ENCODE assay signal across 23 cellular contexts in genomic region chr16:23934610-23935009, GRCh38.
A peak's percentile ranks its signal among the peaks of the same experiment; 100 is the strongest.
DNase-seq lines count a peak whose midpoint lies in the region; ATAC-seq and TF ChIP-seq lines count a peak whose summit lies in the region.
"Had no signal": no experiment of that assay in that cellular context is flagged by ENCODE, and none has a peak within 500 bp of the region (broad histone marks: within the 10 kb centered on the region; RNA-seq: fewer than 3 reads in every experiment).

No MANE protein-coding gene starts in this region.

- H3K36me3 ChIP-seq in CD8-positive, alpha-beta T cell (ENCODE audit: insufficient read depth, low read length): no peaks in the 10 kb centered on the region
- H3K36me3 ChIP-seq: HAP-1 had no signal

- no peaks in the 10 kb centered on the region for H3K27me3 ChIP-seq in CD8-positive, alpha-beta T cell (ENCODE audit: insufficient read depth, low read length)

- peak in 1 of 7 experiments; percentile 27 for DNase-seq in CD8-positive, alpha-beta T cell
- no peak for DNase-seq in T-helper 17 cell
- DNase-seq in immature natural killer cell: no peak
- DNase-seq in putamen (ENCODE audit: low spot score): peak; percentile 50
- DNase-seq in type B pancreatic cell (ENCODE audit: extremely low spot score, unreplicated experiment): no peak
- no peak for DNase-seq in activated CD4-positive, alpha-beta T cell treated with anti-CD3 and anti-CD28 coated beads for 48 hours
- no peak for DNase-seq in NCI-H345 (lab: John Stamatoyannopoulos, UW)
- DNase-seq: Caco-2; CD4-positive, CD25-positive, alpha-beta regulatory T cell; DND-41; GM23248; NCI-H1092 treated with DMSO at 0.1 percent for 48 hours; NCI-H1436 treated with DMSO at 0.1 percent for 48 hours; NCI-H1930; NCI-H2227 treated with DMSO at 0.1 percent for 48 hours; NCI-H524; NCI-H774; NK-92 treated with Interleukin-12 subunit alpha and Interleukin-12 subunit beta, amount 100 ng/mL, for 24 hours; SIG-M5 had no signal

- CTCF ChIA-PET in CD8-positive, alpha-beta T cell (lab: Charles Lee): no interaction called here

- peaks cover 8% of the 10 kb centered on the region for H3K36me3 Mint-ChIP-seq in CD8-positive, alpha-beta T cell
- H3K36me3 Mint-ChIP-seq in T-helper 17 cell (ENCODE audit: low read depth) (peaks cover 2% of the 10 kb centered on the region), immature natural killer cell (peaks cover 0 to 10% (median 8%) of the 10 kb centered on the region in 3 donors), type B pancreatic cell (no peaks in the 10 kb centered on the region)

- no peak overlapping the region for H3K4me3 Mint-ChIP-seq in CD8-positive, alpha-beta T cell
- no peak overlapping the region for H3K4me3 Mint-ChIP-seq in T-helper 17 cell
- peak overlapping the region; percentile 7 to 70 (median 46) for H3K4me3 Mint-ChIP-seq in immature natural killer cell
- no peak overlapping the region for H3K4me3 Mint-ChIP-seq in type B pancreatic cell

- H3K27ac ChIP-seq in CD8-positive, alpha-beta T cell (ENCODE audit: low read depth, low read length): no peak overlapping the region
- H3K27ac ChIP-seq: GM23248, KMS-11, RWPE1 had no signal

- no peak for TF ChIP-seq CTCF in CD8-positive, alpha-beta T cell (IDR thresholded peaks at IDR 0.05)
- no peak for TF ChIP-seq CTCF in type B pancreatic cell (conservative IDR thresholded peaks at IDR 0.05)

- H3K9me3 ChIP-seq in CD8-positive, alpha-beta T cell (ENCODE audit: low read length): no peaks in the 10 kb centered on the region
- no peaks in the 10 kb centered on the region for H3K9me3 ChIP-seq in T-helper 17 cell (ENCODE audit: control insufficient read depth, low read length, poor library complexity, severe bottlenecking)
- H3K9me3 ChIP-seq: Caco-2, HAP-1 had no signal

- peak overlapping the region; percentile 53 for H3K27ac Mint-ChIP-seq in CD8-positive, alpha-beta T cell
- H3K27ac Mint-ChIP-seq in T-helper 17 cell (peak overlapping the region; percentile 79), immature natural killer cell (peak overlapping the region in 3 of 6 donors; percentile 11 to 59 (median 15)), type B pancreatic cell (no peak overlapping the region)

- H3K27me3 Mint-ChIP-seq in CD8-positive, alpha-beta T cell (ENCODE audit: low read depth): no peaks in the 10 kb centered on the region
- H3K27me3 Mint-ChIP-seq in T-helper 17 cell: no peaks in the 10 kb centered on the region
- H3K27me3 Mint-ChIP-seq in immature natural killer cell (ENCODE audit: low read depth in 3 of 3): peaks cover 0 to 2% (median 0%) of the 10 kb centered on the region in 3 donors
- peaks cover 63% of the 10 kb centered on the region for H3K27me3 Mint-ChIP-seq in type B pancreatic cell
- H3K27me3 Mint-ChIP-seq: CD4-positive, CD25-positive, alpha-beta regulatory T cell had no signal

- H3K9me3 Mint-ChIP-seq in CD8-positive, alpha-beta T cell: peaks cover 3% of the 10 kb centered on the region
- H3K9me3 Mint-ChIP-seq in immature natural killer cell (no peaks in the 10 kb centered on the region), type B pancreatic cell (no peaks in the 10 kb centered on the region)

- peaks cover 10% of the 10 kb centered on the region for H3K4me1 ChIP-seq in CD8-positive, alpha-beta T cell (ENCODE audit: insufficient read depth, low read length)
- H3K4me1 ChIP-seq: Caco-2 had no signal

- H3K4me3 ChIP-seq in CD8-positive, alpha-beta T cell (ENCODE audit: low read depth, low read length): no peak overlapping the region
- H3K4me3 ChIP-seq: GM12878, GM23248, HAP-1 had no signal

- POLR2A ChIA-PET in CD8-positive, alpha-beta T cell (lab: Charles Lee): no interaction called here

- H3K4me1 Mint-ChIP-seq in CD8-positive, alpha-beta T cell (ENCODE audit: low read depth): peaks cover 54% of the 10 kb centered on the region
- H3K4me1 Mint-ChIP-seq in T-helper 17 cell (peaks cover 27% of the 10 kb centered on the region), immature natural killer cell (peaks cover 50 to 81% of the 10 kb centered on the region in 2 donors), type B pancreatic cell (ENCODE audit: unreplicated experiment) (no peaks in the 10 kb centered on the region)

- no peak for ATAC-seq in CD8-positive, alpha-beta T cell
- no peak for ATAC-seq in T-helper 17 cell
- ATAC-seq: GM12878 had no signal

- intact Hi-C loops in CD8-positive, alpha-beta T cell (cut with DNase I, micrococcal nuclease): no loop called here

Comparison
In these comparisons a context has a peak if more than half of its experiments do, and no peak if none do; other contexts are left out.
1. H3K4me3 Mint-ChIP-seq: peak in immature natural killer cell (5 of 5); none in CD8-positive, alpha-beta T cell (single experiment), T-helper 17 cell (single experiment) and type B pancreatic cell (single experiment).